ENCODE assay signal across 25 cellular contexts in the genomic region with DNA sequence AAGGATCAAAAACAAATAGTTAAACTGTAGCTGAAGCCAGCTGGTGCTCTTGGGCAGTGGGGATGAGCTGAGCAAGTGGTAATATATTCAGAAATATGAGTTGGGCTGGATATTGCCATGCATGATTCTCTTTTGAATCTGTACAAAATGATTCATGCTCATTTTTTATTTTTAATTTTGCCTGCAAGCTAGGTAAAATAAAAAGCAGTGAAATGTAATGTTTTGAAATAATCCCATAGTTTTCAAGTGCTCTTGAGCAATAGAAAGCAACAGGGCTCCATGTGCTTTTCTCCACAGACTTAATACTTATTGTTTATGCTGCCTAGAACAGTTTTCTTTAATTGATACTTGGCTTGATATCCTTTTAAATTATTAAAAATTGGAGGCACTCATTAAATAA.
DNase-seq lines count a peak whose midpoint lies in the region; ATAC-seq and TF ChIP-seq lines count a peak whose summit lies in the region.
"Had no signal": no experiment of that assay in that cellular context is flagged by ENCODE, and none has a peak within 500 bp of the region (broad histone marks: within the 10 kb centered on the region; RNA-seq: fewer than 3 reads in every experiment).

No MANE protein-coding gene starts in this region.

- H3K36me3 ChIP-seq in psoas muscle (ENCODE audit: insufficient read depth in 1 of 2, low read depth in 1 of 2) (no peaks in the 10 kb centered on the region), colonic mucosa (no peaks in the 10 kb centered on the region)
- H3K36me3 ChIP-seq: BLaER1, prostate gland had no signal

- H3K9me3 ChIP-seq in psoas muscle (no peaks in the 10 kb centered on the region), colonic mucosa (no peaks in the 10 kb centered on the region)
- H3K9me3 ChIP-seq: prostate gland had no signal

- no peak for TF ChIP-seq CTCF in AG09309 (IDR thresholded peaks at IDR 0.05; ENCODE audit: control insufficient read depth, insufficient read depth, low read depth, low read length, missing control alignments)
- no peak for TF ChIP-seq CTCF in fibroblast of mammary gland (conservative IDR thresholded peaks at IDR 0.05; ENCODE audit: control insufficient read depth, insufficient read depth, low read depth, low read length)
- TF ChIP-seq CTCF in psoas muscle (IDR thresholded peaks at IDR 0.05): no peak
- no peak for TF ChIP-seq CTCF in colonic mucosa (IDR thresholded peaks at IDR 0.05)

- intact Hi-C loops in psoas muscle (cut with DNase I): loop anchor here (5.0 kb wide), 1 partner anchor 84 kb away; no protein-coding TSS in a partner anchor
- intact Hi-C loops in colonic mucosa (cut with DNase I): no loop called here

- H3K4me3 ChIP-seq in AG09309 (ENCODE audit: control insufficient read depth, low read depth, low read length) (no peak overlapping the region), fibroblast of mammary gland (ENCODE audit: control insufficient read depth, low read depth, low read length) (no peak overlapping the region), psoas muscle (no peak overlapping the region), colonic mucosa (no peak overlapping the region)
- H3K4me3 ChIP-seq: BLaER1, GM12878, prostate gland, SK-N-MC had no signal

- DNase-seq in AG09309 (ENCODE audit: low read depth) (peak; percentile 8), amniotic epithelial cell (ENCODE audit: low read depth) (peak; percentile 1), fibroblast of mammary gland (ENCODE audit: low read depth) (peak; percentile 7), psoas muscle (no peak), AG08396 (ENCODE audit: low spot score) (no peak), nucleus accumbens (lab: John Stamatoyannopoulos, UW) (no peak), colonic mucosa (no peak), DMS 273 treated with DMSO at 0.1 percent for 48 hours (lab: John Stamatoyannopoulos, UW) (no peak)
- DNase-seq: activated CD4-positive, alpha-beta T cell treated with anti-CD3 and anti-CD28 coated beads, Interleukin-2, amount 10 ng/mL, durations not matched to agents 24 days and 14 days; activated naive CD4-positive, alpha-beta T cell treated with Interleukin-2 at 50 U/mL for 16 hours; activated T-cell treated with anti-CD3 and anti-CD28 coated beads, Interleukin-2, amount 50 U/mL, for 48 hours; caudate nucleus; COR-L47; DND-41; NCI-H2029 treated with DMSO at 0.1 percent for 48 hours; NCI-H2227 treated with DMSO at 0.1 percent for 48 hours; small intestine; stimulated activated CD4-positive, alpha-beta T cell treated with anti-CD3 and anti-CD28 coated beads, Interleukin-2, amount 100 ng/mL, for 24 hours; substantia nigra had no signal

- no peak overlapping the region for H3K9ac ChIP-seq in colonic mucosa (ENCODE audit: low read depth in 2 of 2, low read length in 2 of 2)
- H3K9ac ChIP-seq: BLaER1 had no signal

- peak overlapping the region; percentile 94 for H3K27ac ChIP-seq in psoas muscle
- H3K27ac ChIP-seq in colonic mucosa: no peak overlapping the region
- H3K27ac ChIP-seq: BLaER1, epithelial cell of prostate, prostate gland, SK-N-MC, VCaP had no signal

- H3K27me3 ChIP-seq in psoas muscle (ENCODE audit: insufficient read depth in 3 of 3, low read length in 2 of 3) (no peaks in the 10 kb centered on the region), colonic mucosa (no peaks in the 10 kb centered on the region)
- H3K27me3 ChIP-seq: BLaER1 had no signal

- peaks cover 20% of the 10 kb centered on the region for H3K4me1 ChIP-seq in psoas muscle
- H3K4me1 ChIP-seq in colonic mucosa: no peaks in the 10 kb centered on the region
- H3K4me1 ChIP-seq: BLaER1, prostate gland had no signal

- ATAC-seq in psoas muscle: no peak
- ATAC-seq: GM12878 had no signal

Comparison
In these comparisons a context has a peak if more than half of its experiments do, and no peak if none do; other contexts are left out.
1. DNase-seq: peak in AG09309 (single experiment), amniotic epithelial cell (single experiment) and fibroblast of mammary gland (single experiment); none in psoas muscle (0 of 2), AG08396 (single experiment), nucleus accumbens (0 of 56), colonic mucosa (single experiment) and DMS 273 treated with DMSO at 0.1 percent for 48 hours (single experiment).